9 cellular contexts compared by ENCODE assay signal in the genomic region with DNA sequence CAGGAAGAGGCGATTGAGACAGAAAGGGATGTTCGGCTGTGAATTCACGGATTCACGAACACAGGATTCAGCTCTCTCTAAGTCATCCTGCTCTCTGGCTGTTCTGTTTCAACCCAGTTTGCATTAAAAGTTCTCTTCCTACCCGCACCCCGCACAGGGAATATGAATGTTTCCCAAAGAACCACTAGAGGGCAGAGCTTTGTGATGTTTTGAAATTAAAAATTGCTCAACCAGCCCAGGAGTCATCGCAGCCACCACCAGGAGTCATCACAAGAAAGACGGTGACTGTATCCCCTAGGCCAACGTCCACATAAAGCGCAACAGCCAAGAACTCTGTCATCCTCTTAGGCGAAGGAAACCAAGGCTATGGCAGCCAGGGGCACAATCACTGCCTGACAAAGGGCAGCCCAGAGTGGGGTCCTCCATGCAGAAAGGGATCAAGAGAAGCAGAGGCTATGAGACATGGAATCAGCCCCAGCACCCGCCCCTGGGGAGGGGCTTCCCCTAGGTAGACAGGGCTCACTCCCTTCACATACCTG.
DNase-seq lines count a peak whose midpoint lies in the region; ATAC-seq, FAIRE-seq and TF ChIP-seq lines count a peak whose summit lies in the region.
"Had no signal": no experiment of that assay in that cellular context is flagged by ENCODE, and none has a peak within 500 bp of the region (broad histone marks: within the 10 kb centered on the region; RNA-seq: fewer than 3 reads in every experiment).

No MANE protein-coding gene starts in this region.

- H3K27me3 ChIP-seq in endothelial cell of umbilical vein (ENCODE audit: control insufficient read depth in 2 of 2, insufficient read depth in 2 of 2, low read length in 2 of 2), result no peaks in the 10 kb centered on the region

- no peak for TF ChIP-seq POLR2A in endothelial cell of umbilical vein (IDR thresholded peaks at IDR 0.05; ENCODE audit: low read depth, low read length)

- no peaks in the 10 kb centered on the region for H4K20me1 ChIP-seq in endothelial cell of umbilical vein (replicated peaks; ENCODE audit: control insufficient read depth, extremely low read depth, insufficient read depth, low read length)

- peak; percentile 69 for FAIRE-seq in endothelial cell of umbilical vein (lab: Jason Lieb, UNC)
- FAIRE-seq: frontal cortex had no signal

- no peak overlapping the region for H3K4me2 ChIP-seq in endothelial cell of umbilical vein (ENCODE audit: insufficient read depth, low read length)

- peaks cover 0 to 8% of the 10 kb centered on the region in 2 donors for H3K27me3 Mint-ChIP-seq in natural killer cell treated with Interleukin-12 subunit alpha and Interleukin-12 subunit beta and Interleukin-15 and Interleukin-18, amount 100 ng/mL, for 72 hours

- peaks cover 9 to 11% of the 10 kb centered on the region in 2 donors for H3K4me1 Mint-ChIP-seq in natural killer cell treated with Interleukin-12 subunit alpha and Interleukin-12 subunit beta and Interleukin-15 and Interleukin-18, amount 100 ng/mL, for 72 hours (ENCODE audit: low read depth in 2 of 2)

- no peak overlapping the region for H3K4me3 Mint-ChIP-seq in natural killer cell treated with Interleukin-12 subunit alpha and Interleukin-12 subunit beta and Interleukin-15 and Interleukin-18, amount 100 ng/mL, for 72 hours

- no peaks in the 10 kb centered on the region for H3K9me3 Mint-ChIP-seq in natural killer cell treated with Interleukin-12 subunit alpha and Interleukin-12 subunit beta and Interleukin-15 and Interleukin-18, amount 100 ng/mL, for 72 hours

- intact Hi-C loops in endothelial cell of umbilical vein (cut with micrococcal nuclease), result no loop called here

- no peak overlapping the region for H2AFZ ChIP-seq in endothelial cell of umbilical vein (ENCODE audit: low read depth, low read length)

- H3K9me3 ChIP-seq in endothelial cell of umbilical vein (replicated peaks; ENCODE audit: control insufficient read depth, insufficient read depth, low read length), result no peaks in the 10 kb centered on the region

- H3K79me2 ChIP-seq in endothelial cell of umbilical vein (ENCODE audit: control insufficient read depth, insufficient read depth, low read length), result no peaks in the 10 kb centered on the region

- DNase-seq in activated T-cell treated with anti-CD3 and anti-CD28 coated beads, Interleukin-2, amount 50 U/mL, for 48 hours, result peak; percentile 52 to 58
- no peak for DNase-seq in activated T-cell treated with anti-CD3 and anti-CD28 coated beads, Interleukin-2, amount 50 U/mL, for 1 hour
- peak; percentile 80 for DNase-seq in SK-MEL-5 (ENCODE audit: low read depth, low spot score)
- DNase-seq in endothelial cell of umbilical vein (ENCODE audit: low read depth, low spot score), result peak; percentile 51
- no peak for DNase-seq in natural killer cell treated with Interleukin-12 subunit alpha and Interleukin-12 subunit beta and Interleukin-15 and Interleukin-18, amount 100 ng/mL, for 72 hours (ENCODE audit: low spot score)

- no peaks in the 10 kb centered on the region for H3K9me1 ChIP-seq in endothelial cell of umbilical vein (replicated peaks; ENCODE audit: control insufficient read depth, extremely low read depth, insufficient read depth, low read length)

- dilution Hi-C loops in endothelial cell of umbilical vein (cut with MboI; ENCODE audit: extremely low pct_ligation_motif_present, low sequenced_read_pairs), result no loop called here

- BruUV-seq in endothelial cell of umbilical vein (replicated peaks; lab: Mats Ljungman, UMichigan), result no TSS peak

- in situ Hi-C loops in SK-MEL-5 (cut with HindIII; ENCODE audit: low pct_unique_long_range_greater_than_20kb, low sequenced_read_pairs), result no loop called here

- H3K36me3 Mint-ChIP-seq in natural killer cell treated with Interleukin-12 subunit alpha and Interleukin-12 subunit beta and Interleukin-15 and Interleukin-18, amount 100 ng/mL, for 72 hours, result no peaks in the 10 kb centered on the region

- POLR2A ChIA-PET in endothelial cell of umbilical vein (lab: Charles Lee), result no interaction called here

- no peak overlapping the region for H3K27ac ChIP-seq in endothelial cell of umbilical vein (ENCODE audit: insufficient read depth, low read depth, low read length)

- H3K9ac ChIP-seq in endothelial cell of umbilical vein (replicated peaks; ENCODE audit: extremely low read depth, insufficient read depth, low read length), result no peak overlapping the region

- CTCF ChIA-PET in endothelial cell of umbilical vein (lab: Charles Lee), result interaction anchor here (0.6 to 1.2 kb wide), 11 partner anchors 9 to 480 kb away, joined by 3 to 31 read pairs (median 6); no protein-coding TSS in a partner anchor

- ATAC-seq in HG03378 (IDR thresholded peaks at IDR 0.05; ENCODE audit: unreplicated experiment), result peak; percentile 50
- ATAC-seq in natural killer cell treated with Interleukin-12 subunit alpha and Interleukin-12 subunit beta and Interleukin-15 and Interleukin-18, amount 100 ng/mL, for 72 hours, result peak; percentile 74 to 78
- ATAC-seq in GM21576 (IDR thresholded peaks at IDR 0.05; ENCODE audit: unreplicated experiment), result no peak
- ATAC-seq in HG03280 (IDR thresholded peaks at IDR 0.05; ENCODE audit: unreplicated experiment), result no peak

- peak; percentile 50 to 64 for TF ChIP-seq CTCF in endothelial cell of umbilical vein (IDR thresholded peaks at IDR 0.05; ENCODE audit: extremely low read depth in 1 of 2, insufficient read depth in 1 of 2, low read depth in 1 of 2, low read length in 2 of 2)

- no peak overlapping the region for H3K4me3 ChIP-seq in endothelial cell of umbilical vein (replicated peaks in 1 of 3; ENCODE audit: insufficient read depth in 1 of 3, low read depth in 1 of 3, low read length in 3 of 3)

- H3K27ac Mint-ChIP-seq in natural killer cell treated with Interleukin-12 subunit alpha and Interleukin-12 subunit beta and Interleukin-15 and Interleukin-18, amount 100 ng/mL, for 72 hours, result no peak overlapping the region

- H3K36me3 ChIP-seq in endothelial cell of umbilical vein (ENCODE audit: control insufficient read depth in 2 of 2, extremely low read depth in 1 of 2, insufficient read depth in 2 of 2, low read length in 2 of 2), result no peaks in the 10 kb centered on the region

- no peaks in the 10 kb centered on the region for H3K4me1 ChIP-seq in endothelial cell of umbilical vein (ENCODE audit: control insufficient read depth, extremely low read depth, insufficient read depth, low read length)

TF ChIP-seq in endothelial cell of umbilical vein, 7 proteins besides CTCF, POLR2A, EP300 and RAD21:
- TF ChIP-seq EZH2 (IDR thresholded peaks at IDR 0.05; ENCODE audit: borderline replicate concordance, low read depth, low read length, severe bottlenecking), result no peak
- no peak for TF ChIP-seq GATA2 (IDR thresholded peaks at IDR 0.05; ENCODE audit: insufficient read depth, insufficient read length, low read depth, low read length)
- TF ChIP-seq JUN (IDR thresholded peaks at IDR 0.05; ENCODE audit: borderline replicate concordance, insufficient read depth, insufficient read length, low read depth), result no peak
- no peak for TF ChIP-seq MYC (IDR thresholded peaks at IDR 0.05; ENCODE audit: low read depth, low read length)
- no peak for TF ChIP-seq FOS (IDR thresholded peaks at IDR 0.05; ENCODE audit: borderline replicate concordance, insufficient read depth, low read length)
- no peak for TF ChIP-seq POLR2AphosphoS5 (IDR thresholded peaks at IDR 0.05; ENCODE audit: insufficient read depth, low read depth, low read length)
- TF ChIP-seq MAX (IDR thresholded peaks at IDR 0.05; ENCODE audit: insufficient read depth, insufficient read length), result no peak

Comparison
In these comparisons a context has a peak if more than half of its experiments do, and no peak if none do; other contexts are left out.
1. DNase-seq: peak in activated T-cell treated with anti-CD3 and anti-CD28 coated beads, Interleukin-2, amount 50 U/mL, for 48 hours (2 of 2), SK-MEL-5 (single experiment) and endothelial cell of umbilical vein (single experiment); none in activated T-cell treated with anti-CD3 and anti-CD28 coated beads, Interleukin-2, amount 50 U/mL, for 1 hour (single experiment) and natural killer cell treated with Interleukin-12 subunit alpha and Interleukin-12 subunit beta and Interleukin-15 and Interleukin-18, amount 100 ng/mL, for 72 hours (single experiment).
2. ATAC-seq: peak in HG03378 (single experiment) and natural killer cell treated with Interleukin-12 subunit alpha and Interleukin-12 subunit beta and Interleukin-15 and Interleukin-18, amount 100 ng/mL, for 72 hours (2 of 2); none in GM21576 (single experiment) and HG03280 (single experiment).